In genomic region chr15:80545078-80545477, GRCh38 we compare ENCODE assay signal across 35 cellular contexts.
A peak's percentile ranks its signal among the peaks of the same experiment; 100 is the strongest.
DNase-seq lines count a peak whose midpoint lies in the region; ATAC-seq, FAIRE-seq and TF ChIP-seq lines count a peak whose summit lies in the region.
"Had no signal": no experiment of that assay in that cellular context is flagged by ENCODE, and none has a peak within 500 bp of the region (broad histone marks: within the 10 kb centered on the region; RNA-seq: fewer than 3 reads in every experiment).

No MANE protein-coding gene starts in this region.

- ATAC-seq in IMR-90 (ENCODE audit: low read depth) = no peak
- ATAC-seq in left lung = peak; percentile 63
- peak; percentile 55 for ATAC-seq in upper lobe of right lung
- no peak for ATAC-seq in heart left ventricle
- ATAC-seq: A549; CD8-positive, alpha-beta T cell had no signal

- H4K91ac ChIP-seq in IMR-90 (ENCODE audit: insufficient read depth, low read depth, low read length) = peak overlapping the region; percentile 59

- no peak overlapping the region for H3K4me2 ChIP-seq in IMR-90 (ENCODE audit: low read depth, low read length)
- H3K4me2 ChIP-seq: A549; BLaER1; BLaER1 treated with 17β-estradiol and CSF1 and Interleukin-3, amounts not matched to agents 10 nM and 100 nM had no signal

- CTCF ChIA-PET in IMR-90 (lab: Yijun Ruan, JAX) = interaction anchor here (0.8 kb wide), 1 partner anchor 234 kb away, joined by 3 read pairs; the partner anchor contains the start of gene CEMIP

- H4K8ac ChIP-seq in IMR-90 (ENCODE audit: low read depth in 2 of 2, low read length in 2 of 2) = peak overlapping the region in 1 of 2 experiments; percentile 17; a peak in 1 of 4 replicates

- H3K27ac ChIP-seq in IMR-90 (ENCODE audit: insufficient read depth, low read length) (no peak overlapping the region), esophagus muscularis mucosa (replicated peaks in 1 of 4) (no peak overlapping the region), left lung (no peak overlapping the region), upper lobe of right lung (no peak overlapping the region), heart left ventricle (no peak overlapping the region)
- H3K27ac ChIP-seq: 22Rv1; A549; BLaER1; BLaER1 treated with 17β-estradiol and CSF1 and Interleukin-3, amounts not matched to agents 10 nM and 100 nM; C4-2B had no signal

- DNase-seq in IMR-90 (no peak), esophagus muscularis mucosa (ENCODE audit: extremely low spot score) (peak; percentile 34), left lung (no peak), upper lobe of right lung (no peak), heart left ventricle (no peak), NCI-H2107 treated with DMSO at 0.1 percent for 48 hours (lab: John Stamatoyannopoulos, UW; ENCODE audit: unreplicated experiment) (no peak), H54 (ENCODE audit: insufficient read length, low spot score) (no peak)
- DNase-seq in activated CD4-positive, alpha-beta T cell treated with anti-CD3 and anti-CD28 coated beads, Interleukin-2, amount 50 U/mL, for 1 hour = no peak
- DNase-seq: 8988T; ACHN; AML-193; BE2C; C1 segment of cervical spinal cord; Caco-2; Calu3; CD4-positive, alpha-beta memory T cell; CD4-positive, alpha-beta T cell; CD4-positive, CD25-positive, alpha-beta regulatory T cell; CD8-positive, alpha-beta memory T cell; CD8-positive, alpha-beta T cell; COR-L47; DMS 273 treated with DMSO at 0.1 percent for 48 hours; DMS153; DMS53; DMS79; DMS79 treated with DMSO at 0.1 percent for 48 hours; DND-41; EL had no signal

- in situ Hi-C loops in IMR-90 (cut with MboI; ENCODE audit: low sequenced_read_pairs) = no loop called here

- 0 out of 2 replicates have a peak overlapping the region, but pooled peaks have one; percentile 9 for H2BK120ac ChIP-seq in IMR-90 (ENCODE audit: low read depth, low read length)

- H3K4me3 ChIP-seq in IMR-90 (ENCODE audit: insufficient read depth, low read depth, low read length) (no peak overlapping the region), esophagus muscularis mucosa (no peak overlapping the region), left lung (no peak overlapping the region), upper lobe of right lung (no peak overlapping the region), heart left ventricle (no peak overlapping the region)
- H3K4me3 ChIP-seq: A549; BLaER1; BLaER1 treated with 17β-estradiol and CSF1 and Interleukin-3, amounts not matched to agents 10 nM and 100 nM had no signal

- H3K9me1 ChIP-seq in IMR-90 (ENCODE audit: insufficient read depth, low read length) = peaks cover 3% of the 10 kb centered on the region

- TF ChIP-seq POLR2A in IMR-90 (IDR thresholded peaks at IDR 0.05; ENCODE audit: low read depth, low read length) (no peak), esophagus muscularis mucosa (IDR thresholded peaks at IDR 0.05; ENCODE audit: low read depth) (no peak), heart left ventricle (IDR thresholded peaks at IDR 0.05) (no peak), H54 (IDR thresholded peaks at IDR 0.05; ENCODE audit: low read depth, low read length) (no peak)

- H2AK9ac ChIP-seq in IMR-90 (replicated peaks; ENCODE audit: low read depth, low read length, poor library complexity) = no peak overlapping the region

- no peak for FAIRE-seq in H54 (lab: Jason Lieb, UNC)
- FAIRE-seq: A204.1, A549, D721Med had no signal

- dilution Hi-C loops in IMR-90 (cut with HindIII; ENCODE audit: low sequenced_read_pairs, unreplicated experiment) = no loop called here

- H3K9me3 ChIP-seq in IMR-90 (ENCODE audit: control insufficient read depth, insufficient read depth, low read length) = peaks cover 5% of the 10 kb centered on the region; the same call in 1 of the 2 replicates
- H3K9me3 ChIP-seq in esophagus muscularis mucosa = no peaks in the 10 kb centered on the region
- no peaks in the 10 kb centered on the region for H3K9me3 ChIP-seq in left lung
- no peaks in the 10 kb centered on the region for H3K9me3 ChIP-seq in upper lobe of right lung
- peaks cover 0 to 10% (median 0%) of the 10 kb centered on the region in 12 donors for H3K9me3 ChIP-seq in heart left ventricle
- H3K9me3 ChIP-seq: A549, BE2C, Caco-2 had no signal

- H2BK5ac ChIP-seq in IMR-90 (ENCODE audit: low read depth, low read length, poor library complexity, severe bottlenecking) = no peak overlapping the region

- peak overlapping the region; percentile 75; the same call in 1 of the 2 replicates for H3K18ac ChIP-seq in IMR-90 (ENCODE audit: low read depth, low read length)

- peaks cover 19 to 45% of the 10 kb centered on the region in 2 experiments for H3K79me1 ChIP-seq in IMR-90 (ENCODE audit: low read depth in 1 of 2, low read length in 2 of 2)

- H2AK5ac ChIP-seq in IMR-90 (ENCODE audit: low read depth, low read length) = peak overlapping the region; percentile 53; the same call in 1 of the 2 replicates

- H2AFZ ChIP-seq in IMR-90 (replicated peaks; ENCODE audit: low read length, poor library complexity) = no peak overlapping the region

- H3K14ac ChIP-seq in IMR-90 (replicated peaks; ENCODE audit: low read depth, low read length) = 0 out of 2 replicates have a peak overlapping the region, but pooled peaks have one; percentile 31

- H3K27me3 ChIP-seq in IMR-90 (ENCODE audit: control insufficient read depth, insufficient read depth, low read length) = no peaks in the 10 kb centered on the region
- no peaks in the 10 kb centered on the region for H3K27me3 ChIP-seq in esophagus muscularis mucosa
- H3K27me3 ChIP-seq in left lung = no peaks in the 10 kb centered on the region
- no peaks in the 10 kb centered on the region for H3K27me3 ChIP-seq in upper lobe of right lung
- H3K27me3 ChIP-seq in heart left ventricle = no peaks in the 10 kb centered on the region
- H3K27me3 ChIP-seq: BE2C; BLaER1; BLaER1 treated with 17β-estradiol and CSF1 and Interleukin-3, amounts not matched to agents 10 nM and 100 nM had no signal

- H3K4me1 ChIP-seq in IMR-90 (ENCODE audit: control insufficient read depth, insufficient read depth, low read length) (peaks cover 8% of the 10 kb centered on the region), esophagus muscularis mucosa (no peaks in the 10 kb centered on the region), left lung (no peaks in the 10 kb centered on the region), upper lobe of right lung (peaks cover 6% of the 10 kb centered on the region), heart left ventricle (no peaks in the 10 kb centered on the region)
- H3K4me1 ChIP-seq: BE2C, BLaER1, Caco-2 had no signal

- TF ChIP-seq CTCF in IMR-90 (conservative IDR thresholded peaks at IDR 0.05; ENCODE audit: low read depth, low read length) = no peak
- TF ChIP-seq CTCF in esophagus muscularis mucosa (IDR thresholded peaks at IDR 0.05) = no peak
- TF ChIP-seq CTCF in left lung (IDR thresholded peaks at IDR 0.05) = no peak
- no peak for TF ChIP-seq CTCF in upper lobe of right lung (IDR thresholded peaks at IDR 0.05)
- no peak for TF ChIP-seq CTCF in heart left ventricle (IDR thresholded peaks at IDR 0.05)

- POLR2A ChIA-PET in IMR-90 (lab: Charles Lee; ENCODE audit: unreplicated experiment) = no interaction called here

- H2BK15ac ChIP-seq in IMR-90 (ENCODE audit: low read depth, low read length) = peak overlapping the region; percentile 4; the same call in 1 of the 3 replicates

- no peaks in the 10 kb centered on the region for H4K20me1 ChIP-seq in IMR-90 (ENCODE audit: insufficient read depth, low read length)
- H4K20me1 ChIP-seq: BLaER1; BLaER1 treated with 17β-estradiol and CSF1 and Interleukin-3, amounts not matched to agents 10 nM and 100 nM had no signal

- H2BK20ac ChIP-seq in IMR-90 (ENCODE audit: low read depth, low read length) = peak overlapping the region; percentile 40; the same call in 1 of the 2 replicates

- TF ChIP-seq EP300 in esophagus muscularis mucosa (IDR thresholded peaks at IDR 0.05) = no peak

- H3K9ac ChIP-seq in IMR-90 (ENCODE audit: low read depth, low read length) = no peak overlapping the region
- H3K9ac ChIP-seq: BLaER1; BLaER1 treated with 17β-estradiol and CSF1 and Interleukin-3, amounts not matched to agents 10 nM and 100 nM had no signal

- H3K36me3 ChIP-seq in IMR-90 (ENCODE audit: control insufficient read depth, insufficient read depth, low read length) (peaks cover 9% of the 10 kb centered on the region), esophagus muscularis mucosa (no peaks in the 10 kb centered on the region), left lung (no peaks in the 10 kb centered on the region), upper lobe of right lung (no peaks in the 10 kb centered on the region), heart left ventricle (no peaks in the 10 kb centered on the region)
- H3K36me3 ChIP-seq: BE2C, BLaER1 had no signal

- BruUV-seq in IMR-90 (replicated peaks; lab: Mats Ljungman, UMichigan) = no TSS peak

- no peak overlapping the region for H3K23ac ChIP-seq in IMR-90 (ENCODE audit: low read depth, low read length)

- intact Hi-C loops in IMR-90 (cut with micrococcal nuclease) = no loop called here
- intact Hi-C loops in esophagus muscularis mucosa (cut with DNase I) = no loop called here
- intact Hi-C loops in left lung (cut with DNase I) = no loop called here
- intact Hi-C loops in upper lobe of right lung (cut with DNase I) = no loop called here
- intact Hi-C loops in heart left ventricle (cut with DNase I) = no loop called here

- no peak overlapping the region for H3K56ac ChIP-seq in IMR-90 (ENCODE audit: extremely low read depth, insufficient read depth, low read length)

- H3K4ac ChIP-seq in IMR-90 (ENCODE audit: low read depth, low read length) = peak overlapping the region; percentile 38

- no peak for TF ChIP-seq RAD21 in IMR-90 (IDR thresholded peaks at IDR 0.05; ENCODE audit: low read length)

- peak overlapping the region; percentile 27; the same call in 1 of the 2 replicates for H4K5ac ChIP-seq in IMR-90 (ENCODE audit: low read depth, low read length)

TF ChIP-seq in IMR-90, 13 proteins besides CTCF, POLR2A, EP300 and RAD21 (continues in another document):
- TF ChIP-seq RFX5 (IDR thresholded peaks at IDR 0.05; ENCODE audit: low read depth, low read length) = no peak
- TF ChIP-seq MAZ (IDR thresholded peaks at IDR 0.05; ENCODE audit: borderline replicate concordance, low read depth, low read length) = no peak
- no peak for TF ChIP-seq MAFK (IDR thresholded peaks at IDR 0.05; ENCODE audit: low read depth, low read length)
- no peak for TF ChIP-seq BHLHE40 (IDR thresholded peaks at IDR 0.05; ENCODE audit: low read depth, low read length)
- TF ChIP-seq SMC3 (IDR thresholded peaks at IDR 0.05; ENCODE audit: low read depth, low read length) = no peak
- no peak for TF ChIP-seq NFE2L2 (IDR thresholded peaks at IDR 0.05; ENCODE audit: low read depth, low read length)
- TF ChIP-seq MXI1 (IDR thresholded peaks at IDR 0.05; ENCODE audit: borderline replicate concordance, low read depth, low read length) = no peak
- no peak for TF ChIP-seq RCOR1 (IDR thresholded peaks at IDR 0.05; ENCODE audit: insufficient replicate concordance, low read length)
- no peak for TF ChIP-seq FOS (IDR thresholded peaks at IDR 0.05; ENCODE audit: low read depth, low read length)
- TF ChIP-seq CHD1 (IDR thresholded peaks at IDR 0.05; ENCODE audit: low read depth, low read length) = no peak
- no peak for TF ChIP-seq CEBPB (IDR thresholded peaks at IDR 0.05; ENCODE audit: low read depth, low read length)

Comparison
In these comparisons a context has a peak if more than half of its experiments do, and no peak if none do; other contexts are left out.
1. ATAC-seq: peak in left lung (single experiment) and upper lobe of right lung (single experiment); none in IMR-90 (single experiment) and heart left ventricle (0 of 4).